Comparison of ENCODE assay signal across 12 cellular contexts in genomic region chr1:67771152-67771551, GRCh38.
A peak's percentile ranks its signal among the peaks of the same experiment; 100 is the strongest.
DNase-seq lines count a peak whose midpoint lies in the region; ATAC-seq and TF ChIP-seq lines count a peak whose summit lies in the region.
"Had no signal": no experiment of that assay in that cellular context is flagged by ENCODE, and none has a peak within 500 bp of the region (broad histone marks: within the 10 kb centered on the region; RNA-seq: fewer than 3 reads in every experiment).

No MANE protein-coding gene starts in this region.

- H3K9me2 ChIP-seq in OCI-LY7 (ENCODE audit: insufficient read depth, low read length) = no peaks in the 10 kb centered on the region

- intact Hi-C loops in OCI-LY7 (cut with micrococcal nuclease; ENCODE audit: unreplicated experiment) = no loop called here

- CTCF ChIA-PET in OCI-LY7 (lab: Charles Lee; ENCODE audit: unreplicated experiment) = interaction anchor here (1.0 to 1.1 kb wide), 2 partner anchors 10 to 238 kb away, joined by 3 read pairs; no protein-coding TSS in a partner anchor

- H2AFZ ChIP-seq in OCI-LY7 (ENCODE audit: low read length) = no peak overlapping the region

- no peaks in the 10 kb centered on the region for H4K20me1 ChIP-seq in OCI-LY7 (ENCODE audit: insufficient read depth, low read length)

- peaks cover 2% of the 10 kb centered on the region for H3K36me3 Mint-ChIP-seq in progenitor cell of endocrine pancreas (ENCODE audit: insufficient read depth)

- H3K9me3 ChIP-seq in OCI-LY7 (ENCODE audit: low read length) = no peaks in the 10 kb centered on the region

- no peaks in the 10 kb centered on the region for H3K79me2 ChIP-seq in OCI-LY7 (ENCODE audit: insufficient read depth, low read depth, low read length)

- BruUV-seq in OCI-LY7 (replicated peaks; lab: Mats Ljungman, UMichigan) = no TSS peak

- no peak overlapping the region for H3K4me2 ChIP-seq in OCI-LY7 (ENCODE audit: low read length)

- no peaks in the 10 kb centered on the region for H3K9me3 Mint-ChIP-seq in progenitor cell of endocrine pancreas (ENCODE audit: low read depth)
- H3K9me3 Mint-ChIP-seq: brain had no signal

- peaks cover 5% of the 10 kb centered on the region for H3K27me3 Mint-ChIP-seq in progenitor cell of endocrine pancreas

- no peaks in the 10 kb centered on the region for H3K36me3 ChIP-seq in OCI-LY7 (ENCODE audit: insufficient read depth, low read length)

- DNase-seq in GM12865 (ENCODE audit: low read depth) (peak; percentile 26), OCI-LY7 (ENCODE audit: low spot score) (peak; percentile 51), epithelial cell of esophagus (ENCODE audit: low read depth) (peak; percentile 95), progenitor cell of endocrine pancreas (ENCODE audit: low spot score, unreplicated experiment) (no peak), SIG-M5 (lab: John Stamatoyannopoulos, UW) (no peak), NCI-H1105 (lab: John Stamatoyannopoulos, UW) (no peak)
- DNase-seq in NK-92 treated with Interleukin-12 subunit alpha and Interleukin-12 subunit beta, amount 100 ng/mL, for 24 hours (lab: John Stamatoyannopoulos, UW) = no peak
- DNase-seq: activated CD4-positive, alpha-beta T cell treated with anti-CD3 and anti-CD28 coated beads, Interleukin-2, amount 50 U/mL, for 4 hours; hypothalamus; MV-4-11 had no signal

- H3K27ac ChIP-seq in OCI-LY7 (ENCODE audit: low read depth, low read length, poor library complexity, severe bottlenecking) = no peak overlapping the region

- no peaks in the 10 kb centered on the region for H3K4me1 ChIP-seq in OCI-LY7 (ENCODE audit: insufficient read depth, low read length, poor library complexity, severe bottlenecking)

- POLR2A ChIA-PET in OCI-LY7 (lab: Charles Lee) = interaction anchor here (0.5 to 0.9 kb wide), 3 partner anchors 16 to 822 kb away, joined by 3 to 9 read pairs (median 3); no protein-coding TSS in a partner anchor

- H3K4me3 Mint-ChIP-seq in progenitor cell of endocrine pancreas (ENCODE audit: low read depth) = no peak overlapping the region
- H3K4me3 Mint-ChIP-seq: brain had no signal

- H3K4me3 ChIP-seq in GM12865 (ENCODE audit: low read depth, low read length) (no peak overlapping the region), OCI-LY7 (ENCODE audit: low read depth, low read length, poor library complexity, severe bottlenecking) (no peak overlapping the region), epithelial cell of esophagus (ENCODE audit: low read length) (no peak overlapping the region)

- peaks cover 2% of the 10 kb centered on the region for H3K4me1 Mint-ChIP-seq in progenitor cell of endocrine pancreas (ENCODE audit: low read depth)

- no peak overlapping the region for H3K27ac Mint-ChIP-seq in progenitor cell of endocrine pancreas
- H3K27ac Mint-ChIP-seq: brain had no signal

- TF ChIP-seq CTCF in GM12865 (IDR thresholded peaks at IDR 0.05; ENCODE audit: insufficient read depth, low read depth, low read length, missing control alignments) = peak; percentile 13
- peak; percentile 67 for TF ChIP-seq CTCF in OCI-LY7 (conservative IDR thresholded peaks at IDR 0.05; ENCODE audit: low read length)
- peak; percentile 54 for TF ChIP-seq CTCF in epithelial cell of esophagus (IDR thresholded peaks at IDR 0.05; ENCODE audit: insufficient read depth, low read depth, low read length, missing control alignments)
- peak; percentile 25 for TF ChIP-seq CTCF in progenitor cell of endocrine pancreas (IDR thresholded peaks at IDR 0.05; ENCODE audit: unreplicated experiment)

- no peak for ATAC-seq in HG03159 (IDR thresholded peaks at IDR 0.05; ENCODE audit: unreplicated experiment)

Comparison
In these comparisons a context has a peak if more than half of its experiments do, and no peak if none do; other contexts are left out.
1. DNase-seq: peak in GM12865 (single experiment), OCI-LY7 (single experiment) and epithelial cell of esophagus (single experiment); none in progenitor cell of endocrine pancreas (single experiment), SIG-M5 (single experiment), NCI-H1105 (single experiment) and NK-92 treated with Interleukin-12 subunit alpha and Interleukin-12 subunit beta, amount 100 ng/mL, for 24 hours (single experiment).
2. CTCF ChIP-seq: peak in every context shown above with its lines; median percentile 67 in OCI-LY7; 54 in epithelial cell of esophagus; 25 in progenitor cell of endocrine pancreas; 13 in GM12865.